ENCODE assay signal across 14 cellular contexts in genomic region chr20:61437280-61438206, GRCh38.
DNase-seq lines count a peak whose midpoint lies in the region; ATAC-seq lines count a peak whose summit lies in the region.
"Had no signal": no experiment of that assay in that cellular context is flagged by ENCODE, and none has a peak within 500 bp of the region (broad histone marks: within the 10 kb centered on the region; RNA-seq: fewer than 3 reads in every experiment).

No MANE protein-coding gene starts in this region.

- no peak overlapping the region for H3K27ac Mint-ChIP-seq in activated CD8-positive, alpha-beta T cell treated with anti-CD3 and anti-CD28 coated beads, Interleukin-2, amount 10 ng/mL, durations not matched to agents 7 days and 5 days
- H3K27ac Mint-ChIP-seq: activated CD4-positive, alpha-beta memory T cell treated with anti-CD3 and anti-CD28 coated beads for 36 hours; stimulated activated naive CD8-positive, alpha-beta T cell treated with anti-CD3 and anti-CD28 coated beads, Interleukin-15, amount 100 ng/mL, for 72 hours had no signal

- no peaks in the 10 kb centered on the region for H3K9me3 Mint-ChIP-seq in activated CD8-positive, alpha-beta T cell treated with anti-CD3 and anti-CD28 coated beads, Interleukin-2, amount 10 ng/mL, durations not matched to agents 7 days and 5 days (ENCODE audit: insufficient read depth)
- H3K9me3 Mint-ChIP-seq: activated CD4-positive, alpha-beta memory T cell treated with anti-CD3 and anti-CD28 coated beads for 36 hours; stimulated activated naive CD8-positive, alpha-beta T cell treated with anti-CD3 and anti-CD28 coated beads, Interleukin-15, amount 100 ng/mL, for 72 hours had no signal

- no peak overlapping the region for H4K8ac ChIP-seq in neuronal stem cell (ENCODE audit: low read depth, low read length)

- peak overlapping the region; percentile 41 for H3K4ac ChIP-seq in neuronal stem cell (ENCODE audit: low read length)

- H3K27me3 ChIP-seq in neuronal stem cell (ENCODE audit: control insufficient read depth in 3 of 3, insufficient read depth in 3 of 3, low read depth in 1 of 3, low read length in 3 of 3) = no peaks in the 10 kb centered on the region
- H3K27me3 ChIP-seq: BLaER1 treated with 17β-estradiol and CSF1 and Interleukin-3, amounts not matched to agents 10 nM and 100 nM had no signal

- no peak overlapping the region for H3K14ac ChIP-seq in neuronal stem cell (ENCODE audit: low read length)

- no CpG with 5 or more reads among the region's 28 CpGs for WGBS in neuronal stem cell (ENCODE audit: extremely low coverage in 2 of 2, insufficient read length in 2 of 2, insufficient replicate concordance in 1 of 2), 2 donors

- no peaks in the 10 kb centered on the region for H3K36me3 ChIP-seq in neuronal stem cell (replicated peaks in 1 of 2; ENCODE audit: control insufficient read depth in 2 of 2, insufficient read depth in 2 of 2, low read length in 2 of 2)
- H3K36me3 ChIP-seq: BLaER1 treated with 17β-estradiol and CSF1 and Interleukin-3, amounts not matched to agents 10 nM and 100 nM; left lung had no signal

- no peak overlapping the region for H3K9ac ChIP-seq in neuronal stem cell (ENCODE audit: low read depth, low read length, poor library complexity)
- H3K9ac ChIP-seq: BLaER1 treated with 17β-estradiol and CSF1 and Interleukin-3, amounts not matched to agents 10 nM and 100 nM had no signal

- no peak overlapping the region for H3K23ac ChIP-seq in neuronal stem cell (ENCODE audit: low read depth, low read length, poor library complexity)

- H3K18ac ChIP-seq in neuronal stem cell (ENCODE audit: low read length) = peak overlapping the region; percentile 78

- peak; percentile 29 for DNase-seq in DMS79 (lab: John Stamatoyannopoulos, UW)
- DNase-seq in astrocyte of the hippocampus (ENCODE audit: low read depth, low spot score) = peak; percentile 86
- no peak for DNase-seq in Right ventricle myocardium inferior (ENCODE audit: missing footprints)
- peak; percentile 52 for DNase-seq in neuronal stem cell (ENCODE audit: low spot score)
- DNase-seq in DMS114 treated with DMSO at 0.1 percent for 48 hours (lab: John Stamatoyannopoulos, UW; ENCODE audit: unreplicated experiment) = no peak
- DNase-seq in effector CD4-positive, alpha-beta T cell = no peak
- DNase-seq in activated CD8-positive, alpha-beta T cell treated with anti-CD3 and anti-CD28 coated beads, Interleukin-2, amount 10 ng/mL, durations not matched to agents 7 days and 5 days = no peak
- DNase-seq: activated CD4-positive, alpha-beta memory T cell treated with anti-CD3 and anti-CD28 coated beads for 36 hours; left lung; NCI-H2029; SIG-M5; stimulated activated naive CD8-positive, alpha-beta T cell treated with anti-CD3 and anti-CD28 coated beads, Interleukin-15, amount 100 ng/mL, for 72 hours had no signal

- POLR2A ChIA-PET in activated CD8-positive, alpha-beta T cell treated with anti-CD3 and anti-CD28 coated beads, Interleukin-2, amount 10 ng/mL, durations not matched to agents 7 days and 5 days (lab: Charles Lee) = no interaction called here

- H2BK120ac ChIP-seq in neuronal stem cell (ENCODE audit: low read depth, low read length) = peak overlapping the region; percentile 78

- no peak overlapping the region for H3K4me3 Mint-ChIP-seq in activated CD8-positive, alpha-beta T cell treated with anti-CD3 and anti-CD28 coated beads, Interleukin-2, amount 10 ng/mL, durations not matched to agents 7 days and 5 days
- H3K4me3 Mint-ChIP-seq: activated CD4-positive, alpha-beta memory T cell treated with anti-CD3 and anti-CD28 coated beads for 36 hours; stimulated activated naive CD8-positive, alpha-beta T cell treated with anti-CD3 and anti-CD28 coated beads, Interleukin-15, amount 100 ng/mL, for 72 hours had no signal

- H3K9me3 ChIP-seq in neuronal stem cell (replicated peaks in 1 of 2; ENCODE audit: control insufficient read depth in 2 of 2, insufficient read depth in 1 of 2, low read depth in 1 of 2, low read length in 2 of 2) = no peaks in the 10 kb centered on the region
- H3K9me3 ChIP-seq: BLaER1 treated with 17β-estradiol and CSF1 and Interleukin-3, amounts not matched to agents 10 nM and 100 nM had no signal

- intact Hi-C loops in Right ventricle myocardium inferior (cut with DNase I) = no loop called here

- H4K91ac ChIP-seq in neuronal stem cell (ENCODE audit: low read depth, low read length, poor library complexity) = peak overlapping the region; percentile 56

- peak overlapping the region; percentile 12 for H2BK12ac ChIP-seq in neuronal stem cell (ENCODE audit: low read length)

- H3K27ac ChIP-seq in neuronal stem cell (replicated peaks; ENCODE audit: low read length) = peak overlapping the region; percentile 99
- H3K27ac ChIP-seq: BLaER1 treated with 17β-estradiol and CSF1 and Interleukin-3, amounts not matched to agents 10 nM and 100 nM; left lung had no signal

- peaks cover 2% of the 10 kb centered on the region for H3K79me1 ChIP-seq in neuronal stem cell (ENCODE audit: low read depth, low read length)

- peak overlapping the region in 1 of 2 donors; percentile 35 for H3K4me3 ChIP-seq in neuronal stem cell (ENCODE audit: low read length in 2 of 2)
- H3K4me3 ChIP-seq: BLaER1 treated with 17β-estradiol and CSF1 and Interleukin-3, amounts not matched to agents 10 nM and 100 nM; left lung had no signal

- H3K27me3 Mint-ChIP-seq in activated CD8-positive, alpha-beta T cell treated with anti-CD3 and anti-CD28 coated beads, Interleukin-2, amount 10 ng/mL, durations not matched to agents 7 days and 5 days (ENCODE audit: low read depth) = no peaks in the 10 kb centered on the region

- H3K36me3 Mint-ChIP-seq in activated CD8-positive, alpha-beta T cell treated with anti-CD3 and anti-CD28 coated beads, Interleukin-2, amount 10 ng/mL, durations not matched to agents 7 days and 5 days (ENCODE audit: low read depth) = no peaks in the 10 kb centered on the region
- H3K36me3 Mint-ChIP-seq: activated CD4-positive, alpha-beta memory T cell treated with anti-CD3 and anti-CD28 coated beads for 36 hours had no signal

- H3K4me2 ChIP-seq in neuronal stem cell (ENCODE audit: insufficient read depth, low read length, poor library complexity, severe bottlenecking) = peak overlapping the region; percentile 38
- H3K4me2 ChIP-seq: BLaER1 treated with 17β-estradiol and CSF1 and Interleukin-3, amounts not matched to agents 10 nM and 100 nM had no signal

- no peak overlapping the region for H2BK15ac ChIP-seq in neuronal stem cell (ENCODE audit: low read length)

- CTCF ChIA-PET in activated CD8-positive, alpha-beta T cell treated with anti-CD3 and anti-CD28 coated beads, Interleukin-2, amount 10 ng/mL, durations not matched to agents 7 days and 5 days (lab: Charles Lee) = no interaction called here

- H2AK5ac ChIP-seq in neuronal stem cell (ENCODE audit: low read depth, low read length) = peak overlapping the region; percentile 40

- ATAC-seq in Right ventricle myocardium inferior (peak; percentile 72), GM21737 (IDR thresholded peaks at IDR 0.05; ENCODE audit: unreplicated experiment) (no peak)
- ATAC-seq in activated CD8-positive, alpha-beta T cell treated with anti-CD3 and anti-CD28 coated beads, Interleukin-2, amount 10 ng/mL, durations not matched to agents 7 days and 5 days = no peak
- ATAC-seq: left lung; stimulated activated naive CD8-positive, alpha-beta T cell treated with anti-CD3 and anti-CD28 coated beads, Interleukin-15, amount 100 ng/mL, for 72 hours had no signal

- H3K4me1 Mint-ChIP-seq in activated CD8-positive, alpha-beta T cell treated with anti-CD3 and anti-CD28 coated beads, Interleukin-2, amount 10 ng/mL, durations not matched to agents 7 days and 5 days (ENCODE audit: low read depth) = no peaks in the 10 kb centered on the region
- H3K4me1 Mint-ChIP-seq: stimulated activated naive CD8-positive, alpha-beta T cell treated with anti-CD3 and anti-CD28 coated beads, Interleukin-15, amount 100 ng/mL, for 72 hours had no signal

- peaks cover 55 to 72% of the 10 kb centered on the region in 2 donors for H3K4me1 ChIP-seq in neuronal stem cell (ENCODE audit: control insufficient read depth in 2 of 2, insufficient read depth in 1 of 2, low read depth in 1 of 2, low read length in 2 of 2)
- H3K4me1 ChIP-seq: left lung had no signal

- peak overlapping the region; percentile 87 for H2BK5ac ChIP-seq in neuronal stem cell (ENCODE audit: low read length)

- peak overlapping the region; percentile 64 for H2AFZ ChIP-seq in neuronal stem cell (ENCODE audit: low read length)

Comparison
In these comparisons a context has a peak if more than half of its experiments do, and no peak if none do; other contexts are left out.
1. DNase-seq: peak in DMS79 (single experiment), astrocyte of the hippocampus (single experiment) and neuronal stem cell (single experiment); none in Right ventricle myocardium inferior (single experiment), DMS114 treated with DMSO at 0.1 percent for 48 hours (single experiment), effector CD4-positive, alpha-beta T cell (single experiment) and activated CD8-positive, alpha-beta T cell treated with anti-CD3 and anti-CD28 coated beads, Interleukin-2, amount 10 ng/mL, durations not matched to agents 7 days and 5 days (single experiment).